ENCODE assay signal across 8 cellular contexts in genomic region chr15:43775411-43775965, GRCh38. TPM values are rescaled to one million over a fixed set of nuclear protein-coding genes. Genes with fewer than 3 reads are reported as not detected.
DNase-seq lines count a peak whose midpoint lies in the region; ATAC-seq and TF ChIP-seq lines count a peak whose summit lies in the region.

No MANE protein-coding gene starts in this region.

- H3K18ac ChIP-seq in neuronal stem cell (ENCODE audit: low read length), result no peak overlapping the region

- POLR2A ChIA-PET in RWPE1 (lab: Yijun Ruan, JAX; ENCODE audit: low non-redundant PET), result no interaction called here

- H3K27ac ChIP-seq in HUES48 (ENCODE audit: low read depth, low read length), result no peak overlapping the region
- peak overlapping the region; percentile 93 for H3K27ac ChIP-seq in RWPE1
- no peak overlapping the region for H3K27ac ChIP-seq in neuronal stem cell (replicated peaks; ENCODE audit: low read length)

- H3K4me2 ChIP-seq in neuronal stem cell (ENCODE audit: insufficient read depth, low read length, poor library complexity, severe bottlenecking), result no peak overlapping the region

- DNase-seq in Calu3 (peak; percentile 49), RWPE1 (ENCODE audit: low spot score) (peak; percentile 66), erythroblast (lab: John Stamatoyannopoulos, UW) (peak; percentile 18 to 42), neuronal stem cell (ENCODE audit: low spot score) (no peak)
- DNase-seq in stimulated activated CD4-positive, alpha-beta T cell treated with anti-CD3 and anti-CD28 coated beads, Interleukin-2, amount 100 ng/mL, for 24 hours, result no peak

- peak overlapping the region; percentile 74 for H3K4me3 Mint-ChIP-seq in Calu3 (ENCODE audit: low read depth, unreplicated experiment)

- no peaks in the 10 kb centered on the region for H3K79me1 ChIP-seq in neuronal stem cell (ENCODE audit: low read depth, low read length)

- CTCF ChIA-PET in Calu3 (lab: Charles Lee), result interaction anchor here (0.6 kb wide), 1 partner anchor 631 kb away, joined by 3 read pairs; no protein-coding TSS in a partner anchor
- CTCF ChIA-PET in RWPE1 (lab: Yijun Ruan, JAX), result interaction anchor here (0.7 kb wide), 1 partner anchor 21 kb away, joined by 4 read pairs; no protein-coding TSS in a partner anchor

- H3K9ac ChIP-seq in HUES48 (ENCODE audit: low read depth, low read length) (no peak overlapping the region), neuronal stem cell (ENCODE audit: low read depth, low read length, poor library complexity) (no peak overlapping the region)

- no peak overlapping the region for H2BK5ac ChIP-seq in neuronal stem cell (ENCODE audit: low read length)

- no peaks in the 10 kb centered on the region for H3K9me3 ChIP-seq in HUES48 (ENCODE audit: control insufficient read depth, insufficient read depth, low read length)
- H3K9me3 ChIP-seq in neuronal stem cell (replicated peaks in 1 of 2; ENCODE audit: control insufficient read depth in 2 of 2, insufficient read depth in 1 of 2, low read depth in 1 of 2, low read length in 2 of 2), result no peaks in the 10 kb centered on the region

- H3K14ac ChIP-seq in neuronal stem cell (ENCODE audit: low read length), result no peak overlapping the region

- intact Hi-C loops in Calu3 (cut with micrococcal nuclease; ENCODE audit: unreplicated experiment), result no loop called here

- no peak overlapping the region for H2BK12ac ChIP-seq in neuronal stem cell (ENCODE audit: low read length)

- no peak overlapping the region for H3K4ac ChIP-seq in neuronal stem cell (ENCODE audit: low read length)

- no peaks in the 10 kb centered on the region for H3K4me1 Mint-ChIP-seq in Calu3 (ENCODE audit: low read depth, unreplicated experiment)

- H3K27me3 ChIP-seq in HUES48 (ENCODE audit: control insufficient read depth, insufficient read depth, low read length) (no peaks in the 10 kb centered on the region), neuronal stem cell (ENCODE audit: control insufficient read depth in 3 of 3, insufficient read depth in 3 of 3, low read depth in 1 of 3, low read length in 3 of 3) (peaks cover 0 to 10% (median 2%) of the 10 kb centered on the region in 3 experiments)

- H3K27ac Mint-ChIP-seq in Calu3 (ENCODE audit: unreplicated experiment), result peak overlapping the region; percentile 79

- H2AK5ac ChIP-seq in neuronal stem cell (ENCODE audit: low read depth, low read length), result no peak overlapping the region

- peak overlapping the region; percentile 77 for H2BK120ac ChIP-seq in neuronal stem cell (ENCODE audit: low read depth, low read length)

- no peak overlapping the region for H2AFZ ChIP-seq in neuronal stem cell (ENCODE audit: low read length)

- H4K8ac ChIP-seq in neuronal stem cell (ENCODE audit: low read depth, low read length), result no peak overlapping the region

- no TSS peak for BruUV-seq in Calu3 (replicated peaks; lab: Mats Ljungman, UMichigan)

- no CpG with 5 or more reads among the region's 1 CpG for WGBS in neuronal stem cell (ENCODE audit: extremely low coverage in 2 of 2, insufficient read length in 2 of 2, insufficient replicate concordance in 1 of 2), 2 donors

- no peak for ATAC-seq in HG03280 (IDR thresholded peaks at IDR 0.05; ENCODE audit: unreplicated experiment)
- ATAC-seq in HG02973 (IDR thresholded peaks at IDR 0.05; ENCODE audit: unreplicated experiment), result no peak

- H3K23ac ChIP-seq in neuronal stem cell (ENCODE audit: low read depth, low read length, poor library complexity), result no peak overlapping the region

- H4K91ac ChIP-seq in neuronal stem cell (ENCODE audit: low read depth, low read length, poor library complexity), result no peak overlapping the region

- H3K4me3 ChIP-seq in HUES48 (ENCODE audit: low read depth, low read length), result peak overlapping the region; percentile 86
- no peak overlapping the region for H3K4me3 ChIP-seq in neuronal stem cell (ENCODE audit: low read length in 2 of 2)

- TF ChIP-seq CTCF in Calu3 (IDR thresholded peaks at IDR 0.05; ENCODE audit: unreplicated experiment), result no peak
- TF ChIP-seq CTCF in RWPE1 (conservative IDR thresholded peaks at IDR 0.05; ENCODE audit: low read depth), result peak; percentile 71

- H3K9me3 Mint-ChIP-seq in Calu3 (ENCODE audit: low read depth, unreplicated experiment), result no peaks in the 10 kb centered on the region

- peaks cover 39% of the 10 kb centered on the region for H3K36me3 ChIP-seq in HUES48 (ENCODE audit: control insufficient read depth, insufficient read depth, low read length)
- peaks cover 11 to 49% of the 10 kb centered on the region in 2 donors for H3K36me3 ChIP-seq in neuronal stem cell (replicated peaks in 1 of 2; ENCODE audit: control insufficient read depth in 2 of 2, insufficient read depth in 2 of 2, low read length in 2 of 2)

- H3K27me3 Mint-ChIP-seq in Calu3 (ENCODE audit: unreplicated experiment), result no peaks in the 10 kb centered on the region

- no peak for TF ChIP-seq POLR2A in erythroblast (IDR thresholded peaks at IDR 0.05; ENCODE audit: low read length)

- no peak overlapping the region for H2BK15ac ChIP-seq in neuronal stem cell (ENCODE audit: low read length)

- H3K4me1 ChIP-seq in HUES48 (ENCODE audit: control insufficient read depth, insufficient read depth, low read length), result peaks cover 10% of the 10 kb centered on the region
- H3K4me1 ChIP-seq in neuronal stem cell (ENCODE audit: control insufficient read depth in 2 of 2, insufficient read depth in 1 of 2, low read depth in 1 of 2, low read length in 2 of 2), result peaks cover 0 to 7% of the 10 kb centered on the region in 2 donors

- peaks cover 51% of the 10 kb centered on the region for H3K36me3 Mint-ChIP-seq in Calu3 (ENCODE audit: insufficient read depth, unreplicated experiment)

RNA-seq across cellular contexts. Expression of gene ELL3, which starts 1.3 kb away (rescaled TPM):
- 1.3 and 2.0 TPM in 2 replicates for total RNA-seq in Calu3 (2022)
- polyA plus RNA-seq in neuronal stem cell (2013, experiment 1 of 2), result 1.1 TPM
- polyA plus RNA-seq in neuronal stem cell (2013, experiment 2 of 2), result 0.82 TPM

RNA-seq across cellular contexts. Expression of gene SERF2, which starts 16.6 kb away (rescaled TPM):
- total RNA-seq in Calu3 (2022), result 331 and 358 TPM in 2 replicates
- 1,153 TPM for polyA plus RNA-seq in neuronal stem cell (2013, experiment 1 of 2)
- polyA plus RNA-seq in neuronal stem cell (2013, experiment 2 of 2), result 1,148 TPM

RNA-seq across cellular contexts. Expression of gene SERINC4, which starts 24.5 kb away (rescaled TPM):
- total RNA-seq in Calu3 (2022), result 0.33 TPM in 1 of 2 replicates, not detected in the other
- 0.06 TPM for polyA plus RNA-seq in neuronal stem cell (2013, experiment 1 of 2)
- 0.06 TPM for polyA plus RNA-seq in neuronal stem cell (2013, experiment 2 of 2)

RNA-seq across cellular contexts. Expression of gene HYPK, which starts 24.9 kb away (rescaled TPM):
- 15.8 and 17.4 TPM in 2 replicates for total RNA-seq in Calu3 (2022)
- polyA plus RNA-seq in neuronal stem cell (2013, experiment 1 of 2), result 90.9 TPM
- 95.1 TPM for polyA plus RNA-seq in neuronal stem cell (2013, experiment 2 of 2)

RNA-seq across cellular contexts. Expression of gene PDIA3, which starts 29.2 kb away (rescaled TPM):
- 409 and 431 TPM in 2 replicates for total RNA-seq in Calu3 (2022)
- polyA plus RNA-seq in neuronal stem cell (2013, experiment 1 of 2), result 167 TPM
- 163 TPM for polyA plus RNA-seq in neuronal stem cell (2013, experiment 2 of 2)

Comparison
In these comparisons a context has a peak if more than half of its experiments do, and no peak if none do; other contexts are left out.
1. DNase-seq: peak in Calu3 (single experiment), RWPE1 (single experiment) and erythroblast (2 of 2); none in neuronal stem cell (single experiment) and stimulated activated CD4-positive, alpha-beta T cell treated with anti-CD3 and anti-CD28 coated beads, Interleukin-2, amount 100 ng/mL, for 24 hours (0 of 2).